ENCODE assay signal across 9 cellular contexts in genomic region chr9:38039090-38039906, GRCh38. TPM values are rescaled to one million over a fixed set of nuclear protein-coding genes. Genes with fewer than 3 reads are reported as not detected.
DNase-seq lines count a peak whose midpoint lies in the region; ATAC-seq, FAIRE-seq and TF ChIP-seq lines count a peak whose summit lies in the region.
"Had no signal": no experiment of that assay in that cellular context is flagged by ENCODE, and none has a peak within 500 bp of the region (broad histone marks: within the 10 kb centered on the region; RNA-seq: fewer than 3 reads in every experiment).

No MANE protein-coding gene starts in this region.

- no peak overlapping the region for H2BK15ac ChIP-seq in neuronal stem cell (ENCODE audit: low read length)

- H3K79me1 ChIP-seq in neuronal stem cell (ENCODE audit: low read depth, low read length) = no peaks in the 10 kb centered on the region

- H2BK12ac ChIP-seq in neuronal stem cell (ENCODE audit: low read length) = peak overlapping the region; percentile 77

- H2AFZ ChIP-seq in neuronal stem cell (ENCODE audit: low read length) = peak overlapping the region; percentile 74

- H2BK120ac ChIP-seq in neuronal stem cell (ENCODE audit: low read depth, low read length) = no peak overlapping the region

- peak overlapping the region; percentile 31 for H3K27ac ChIP-seq in epithelial cell of prostate
- H3K27ac ChIP-seq in neuronal stem cell (replicated peaks; ENCODE audit: low read length) = no peak overlapping the region

- no peak overlapping the region for H4K91ac ChIP-seq in neuronal stem cell (ENCODE audit: low read depth, low read length, poor library complexity)

- peak overlapping the region; percentile 76 for H3K18ac ChIP-seq in neuronal stem cell (ENCODE audit: low read length)

- no peak overlapping the region for H3K4ac ChIP-seq in neuronal stem cell (ENCODE audit: low read length)

- peak; percentile 91 for DNase-seq in EH (ENCODE audit: low read depth)
- DNase-seq in RPMI7951 (ENCODE audit: low read depth) = peak; percentile 95
- no peak for DNase-seq in epithelial cell of prostate (ENCODE audit: low read depth, low spot score)
- DNase-seq in neuronal stem cell (ENCODE audit: low spot score) = no peak
- no peak for DNase-seq in Kasumi-1 (lab: John Stamatoyannopoulos, UW)
- DNase-seq in DMS79 (lab: John Stamatoyannopoulos, UW) = no peak
- DNase-seq in GM12892 (ENCODE audit: insufficient read length) = no peak

- H3K9ac ChIP-seq in neuronal stem cell (ENCODE audit: low read depth, low read length, poor library complexity) = no peak overlapping the region

- H3K4me1 ChIP-seq in neuronal stem cell (ENCODE audit: control insufficient read depth in 2 of 2, insufficient read depth in 1 of 2, low read depth in 1 of 2, low read length in 2 of 2) = peaks cover 11 to 14% of the 10 kb centered on the region in 2 donors

- no peak overlapping the region for H4K8ac ChIP-seq in neuronal stem cell (ENCODE audit: low read depth, low read length)

- no peaks in the 10 kb centered on the region for H3K27me3 ChIP-seq in neuronal stem cell (ENCODE audit: control insufficient read depth in 3 of 3, insufficient read depth in 3 of 3, low read depth in 1 of 3, low read length in 3 of 3)

- peak overlapping the region; percentile 10 for H3K23ac ChIP-seq in neuronal stem cell (ENCODE audit: low read depth, low read length, poor library complexity)

- H3K4me2 ChIP-seq in neuronal stem cell (ENCODE audit: insufficient read depth, low read length, poor library complexity, severe bottlenecking) = no peak overlapping the region

- ATAC-seq in GM21576 (IDR thresholded peaks at IDR 0.05; ENCODE audit: unreplicated experiment) = no peak

- no peak overlapping the region for H3K4me3 ChIP-seq in neuronal stem cell (ENCODE audit: low read length in 2 of 2)
- H3K4me3 ChIP-seq: thoracic aorta had no signal

- TF ChIP-seq POLR2A in GM12892 (IDR thresholded peaks at IDR 0.05; ENCODE audit: low read depth, low read length) = no peak

- H3K36me3 ChIP-seq in neuronal stem cell (replicated peaks in 1 of 2; ENCODE audit: control insufficient read depth in 2 of 2, insufficient read depth in 2 of 2, low read length in 2 of 2) = no peaks in the 10 kb centered on the region
- H3K36me3 ChIP-seq: thoracic aorta had no signal

- no peak for FAIRE-seq in GM12892 (lab: Jason Lieb, UNC)

- H2BK5ac ChIP-seq in neuronal stem cell (ENCODE audit: low read length) = peak overlapping the region; percentile 21

- no peak overlapping the region for H3K14ac ChIP-seq in neuronal stem cell (ENCODE audit: low read length)

- no peak overlapping the region for H2AK5ac ChIP-seq in neuronal stem cell (ENCODE audit: low read depth, low read length)

- no peaks in the 10 kb centered on the region for H3K9me3 ChIP-seq in neuronal stem cell (replicated peaks in 1 of 2; ENCODE audit: control insufficient read depth in 2 of 2, insufficient read depth in 1 of 2, low read depth in 1 of 2, low read length in 2 of 2)
- H3K9me3 ChIP-seq: thoracic aorta had no signal

- no CpG with 5 or more reads among the region's 16 CpGs for WGBS in neuronal stem cell (ENCODE audit: extremely low coverage in 2 of 2, insufficient read length in 2 of 2, insufficient replicate concordance in 1 of 2), 2 donors

RNA-seq across cellular contexts. Expression of gene SHB, which starts 29.7 kb away (rescaled TPM):
- total RNA-seq in RPMI7951 (2014; rRNA removed; shearing (Covaris generic)) = 10.0 and 10.7 TPM in 2 replicates
- 2.1 TPM for polyA plus RNA-seq in neuronal stem cell (2013, experiment 1 of 2)
- polyA plus RNA-seq in neuronal stem cell (2013, experiment 2 of 2) = 1.9 TPM
- polyA plus RNA-seq in GM12892 (2012; ENCODE audit: missing spikeins) = 1.0 TPM

Comparison
In these comparisons a context has a peak if more than half of its experiments do, and no peak if none do; other contexts are left out.
1. DNase-seq: peak in EH (single experiment) and RPMI7951 (single experiment); none in epithelial cell of prostate (single experiment), neuronal stem cell (single experiment), Kasumi-1 (0 of 2), DMS79 (single experiment) and GM12892 (single experiment).